In the genomic region with DNA sequence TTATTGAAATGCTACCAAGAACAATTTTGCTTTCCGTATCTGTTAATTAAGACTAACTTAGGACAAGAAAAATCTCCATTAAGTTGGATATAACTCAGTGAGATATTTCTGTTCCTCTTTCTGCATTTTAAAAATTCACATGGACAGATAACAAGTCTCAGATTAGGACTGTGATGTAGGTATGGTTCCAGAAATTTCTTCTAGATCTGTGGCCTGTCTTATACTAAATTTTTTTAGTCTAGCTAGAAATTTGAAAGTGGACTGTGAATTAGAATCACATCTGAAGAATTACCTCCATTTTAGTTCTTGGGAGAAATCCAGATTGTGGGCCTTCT, we compare ENCODE assay signal across 27 cellular contexts. TPM values are rescaled to one million over a fixed set of nuclear protein-coding genes. Genes with fewer than 3 reads are reported as not detected.
A peak's percentile ranks its signal among the peaks of the same experiment; 100 is the strongest.
DNase-seq lines count a peak whose midpoint lies in the region; ATAC-seq and TF ChIP-seq lines count a peak whose summit lies in the region.
"Had no signal": no experiment of that assay in that cellular context is flagged by ENCODE, and none has a peak within 500 bp of the region (broad histone marks: within the 10 kb centered on the region; RNA-seq: fewer than 3 reads in every experiment).

No MANE protein-coding gene starts in this region.

- no peak for ATAC-seq in activated T-cell treated with anti-CD3 and anti-CD28 coated beads, Interleukin-2, amount 50 U/mL, for 72 hours (replicated peaks in 1 of 2)
- peak; percentile 52 for ATAC-seq in GM19324 (IDR thresholded peaks at IDR 0.05; ENCODE audit: low FRiP score, unreplicated experiment)
- ATAC-seq in HG02973 (IDR thresholded peaks at IDR 0.05; ENCODE audit: unreplicated experiment), result peak; percentile 45
- ATAC-seq in stimulated activated naive B cell treated with anti-CD40 and anti-IgM and Interleukin-4, amounts not matched to agents 10 μg/mL and 1 μg/mL and 100 μg/mL, for 72 hours (replicated peaks), result peak; percentile 31 to 36
- ATAC-seq in GM18858 (IDR thresholded peaks at IDR 0.05; ENCODE audit: unreplicated experiment), result no peak
- ATAC-seq: HepG2, K562, Panc1, SK-N-SH treated with all-trans-retinoic acid at 6 μM for 48 hours had no signal

- peaks cover 19 to 66% of the 10 kb centered on the region in 2 donors for H3K36me3 Mint-ChIP-seq in activated T-cell treated with anti-CD3 and anti-CD28 coated beads, Interleukin-2, amount 50 U/mL, for 72 hours (ENCODE audit: insufficient read depth in 2 of 2)
- peaks cover 50 to 67% of the 10 kb centered on the region in 2 donors for H3K36me3 Mint-ChIP-seq in stimulated activated naive B cell treated with anti-CD40 and anti-IgM and Interleukin-4, amounts not matched to agents 10 μg/mL and 1 μg/mL and 100 μg/mL, for 72 hours

- no peak overlapping the region for H3K4me3 Mint-ChIP-seq in activated T-cell treated with anti-CD3 and anti-CD28 coated beads, Interleukin-2, amount 50 U/mL, for 72 hours
- peak overlapping the region in 1 of 2 donors; percentile 33 for H3K4me3 Mint-ChIP-seq in stimulated activated naive B cell treated with anti-CD40 and anti-IgM and Interleukin-4, amounts not matched to agents 10 μg/mL and 1 μg/mL and 100 μg/mL, for 72 hours
- H3K4me3 Mint-ChIP-seq: CD8-positive, alpha-beta memory T cell; H9; HFFc6; T-helper 2 cell treated with Interferon-gamma antibody and Interleukin-4, amounts not matched to agents 5 μg/mL and 100 μg/mL, for 36 hours had no signal

- no peak for TF ChIP-seq CTCF in PC-9 (conservative IDR thresholded peaks at IDR 0.05)

- H3K4me1 Mint-ChIP-seq in activated T-cell treated with anti-CD3 and anti-CD28 coated beads, Interleukin-2, amount 50 U/mL, for 72 hours (ENCODE audit: low read depth), result peaks cover 52% of the 10 kb centered on the region
- peaks cover 22 to 35% of the 10 kb centered on the region in 2 donors for H3K4me1 Mint-ChIP-seq in stimulated activated naive B cell treated with anti-CD40 and anti-IgM and Interleukin-4, amounts not matched to agents 10 μg/mL and 1 μg/mL and 100 μg/mL, for 72 hours

- intact Hi-C loops in PC-9 (cut with micrococcal nuclease; ENCODE audit: unreplicated experiment), result no loop called here

- H3K4me3 ChIP-seq in PC-9, result no peak overlapping the region
- H3K4me3 ChIP-seq: BLaER1 treated with 17β-estradiol and CSF1 and Interleukin-3, amounts not matched to agents 10 nM and 100 nM; GM23248; K562; MG63 had no signal

- BruUV-seq in PC-9 (replicated peaks; lab: Mats Ljungman, UMichigan), result no TSS peak

- DNase-seq in activated T-cell treated with anti-CD3 and anti-CD28 coated beads, Interleukin-2, amount 50 U/mL, for 72 hours, result no peak
- no peak for DNase-seq in activated T-cell treated with anti-CD3 and anti-CD28 coated beads, Interleukin-2, amount 50 U/mL, for 48 hours
- DNase-seq in stimulated activated naive B cell treated with anti-CD40 and anti-IgM and Interleukin-4, amounts not matched to agents 10 μg/mL and 1 μg/mL and 100 μg/mL, for 72 hours, result no peak
- DNase-seq in T-helper 1 cell (no peak), PC-9 (no peak)
- DNase-seq: 8988T; Calu3; CD8-positive, alpha-beta memory T cell; GDM1; GM23248; H9; HFFc6; MG63; NCI-H1417 treated with DMSO at 0.1 percent for 48 hours; NCI-H187; NCI-H446 treated with DMSO at 0.1 percent for 48 hours; NCI-H69 had no signal

- H3K27me3 ChIP-seq in PC-9 (ENCODE audit: insufficient read depth, low read depth), result no peaks in the 10 kb centered on the region
- H3K27me3 ChIP-seq: BLaER1 treated with 17β-estradiol and CSF1 and Interleukin-3, amounts not matched to agents 10 nM and 100 nM; MG63 had no signal

- POLR2A ChIA-PET in PC-9 (lab: Charles Lee; ENCODE audit: unreplicated experiment), result no interaction called here

- no peaks in the 10 kb centered on the region for H4K20me1 ChIP-seq in PC-9 (ENCODE audit: insufficient read depth)

- no peaks in the 10 kb centered on the region for H3K4me1 ChIP-seq in PC-9 (replicated peaks; ENCODE audit: insufficient read depth)

- CTCF ChIA-PET in PC-9 (lab: Charles Lee), result no interaction called here

- H3K9me2 ChIP-seq in PC-9 (ENCODE audit: insufficient read depth), result no peaks in the 10 kb centered on the region

- H3K27ac ChIP-seq in PC-9, result no peak overlapping the region
- H3K27ac ChIP-seq: BLaER1 treated with 17β-estradiol and CSF1 and Interleukin-3, amounts not matched to agents 10 nM and 100 nM; GM23248; HL-60 had no signal

- H3F3A ChIP-seq in PC-9 (ENCODE audit: insufficient read depth, low read depth), result no peaks in the 10 kb centered on the region

- H3K27ac Mint-ChIP-seq in activated T-cell treated with anti-CD3 and anti-CD28 coated beads, Interleukin-2, amount 50 U/mL, for 72 hours, result peak overlapping the region; percentile 82
- no peak overlapping the region for H3K27ac Mint-ChIP-seq in stimulated activated naive B cell treated with anti-CD40 and anti-IgM and Interleukin-4, amounts not matched to agents 10 μg/mL and 1 μg/mL and 100 μg/mL, for 72 hours
- H3K27ac Mint-ChIP-seq: H9; HFFc6; T-helper 2 cell treated with Interferon-gamma antibody and Interleukin-4, amounts not matched to agents 5 μg/mL and 100 μg/mL, for 36 hours had no signal

- H3K9me3 ChIP-seq in PC-9 (ENCODE audit: insufficient read depth, low read depth), result no peaks in the 10 kb centered on the region; the same call in none of the 2 replicates

- no peak overlapping the region for H2AFZ ChIP-seq in PC-9
- H2AFZ ChIP-seq: GM23248 had no signal

- H3K4me2 ChIP-seq in PC-9, result no peak overlapping the region

- peaks cover 2 to 4% of the 10 kb centered on the region in 2 donors for H3K9me3 Mint-ChIP-seq in activated T-cell treated with anti-CD3 and anti-CD28 coated beads, Interleukin-2, amount 50 U/mL, for 72 hours
- H3K9me3 Mint-ChIP-seq in stimulated activated naive B cell treated with anti-CD40 and anti-IgM and Interleukin-4, amounts not matched to agents 10 μg/mL and 1 μg/mL and 100 μg/mL, for 72 hours, result peaks cover 8% of the 10 kb centered on the region in 2 donors

- peaks cover 21% of the 10 kb centered on the region for H3K36me3 ChIP-seq in PC-9 (ENCODE audit: low read depth)

- H3K79me2 ChIP-seq in PC-9 (ENCODE audit: low read depth), result 0 out of 2 replicates have a peak, but pooled peaks cover 7% of the 10 kb centered on the region

- H3K27me3 Mint-ChIP-seq in activated T-cell treated with anti-CD3 and anti-CD28 coated beads, Interleukin-2, amount 50 U/mL, for 72 hours (ENCODE audit: low read depth), result no peaks in the 10 kb centered on the region
- no peaks in the 10 kb centered on the region for H3K27me3 Mint-ChIP-seq in stimulated activated naive B cell treated with anti-CD40 and anti-IgM and Interleukin-4, amounts not matched to agents 10 μg/mL and 1 μg/mL and 100 μg/mL, for 72 hours
- H3K27me3 Mint-ChIP-seq: CD8-positive, alpha-beta memory T cell had no signal

RNA-seq across cellular contexts. Expression of gene USP15, which starts 41.6 kb away (rescaled TPM):
- total RNA-seq in activated T-cell treated with anti-CD3 and anti-CD28 coated beads, Interleukin-2, amount 50 U/mL, for 72 hours, result 10 to 100 TPM; 94.0 to 97.7 TPM
- 25.0 and 25.8 TPM in 2 replicates for total RNA-seq in PC-9 (2021)

Comparison
In these comparisons a context has a peak if more than half of its experiments do, and no peak if none do; other contexts are left out.
1. ATAC-seq: peak in GM19324 (single experiment), HG02973 (single experiment) and stimulated activated naive B cell treated with anti-CD40 and anti-IgM and Interleukin-4, amounts not matched to agents 10 μg/mL and 1 μg/mL and 100 μg/mL, for 72 hours (2 of 2); none in activated T-cell treated with anti-CD3 and anti-CD28 coated beads, Interleukin-2, amount 50 U/mL, for 72 hours (0 of 2) and GM18858 (single experiment).